In genomic region chr11:68372114-68372513, GRCh38 we compare ENCODE assay signal across 1 cellular context.
TF ChIP-seq lines count a peak whose summit lies in the region.

No MANE protein-coding gene starts in this region.

TF ChIP-seq in SK-N-SH treated with all-trans-retinoic acid at 6 μM for 48 hours, 23 proteins besides CTCF, POLR2A, EP300 and RAD21 (continued from another document):
- TF ChIP-seq PATZ1 (CRISPR knock-in tag; IDR thresholded peaks at IDR 0.05; ENCODE audit: borderline replicate concordance): no peak
- TF ChIP-seq ARNTL (CRISPR knock-in tag; IDR thresholded peaks at IDR 0.05; ENCODE audit: borderline replicate concordance, low read depth): no peak
- no peak for TF ChIP-seq ESRRG (CRISPR knock-in tag; IDR thresholded peaks at IDR 0.05)
- TF ChIP-seq ZC3H10 (CRISPR knock-in tag; IDR thresholded peaks at IDR 0.05): no peak
- TF ChIP-seq CSDC2 (CRISPR knock-in tag; IDR thresholded peaks at IDR 0.05): no peak
- TF ChIP-seq SNAI2 (CRISPR knock-in tag; IDR thresholded peaks at IDR 0.05): no peak
